23 cellular contexts compared by ENCODE assay signal in the genomic region with DNA sequence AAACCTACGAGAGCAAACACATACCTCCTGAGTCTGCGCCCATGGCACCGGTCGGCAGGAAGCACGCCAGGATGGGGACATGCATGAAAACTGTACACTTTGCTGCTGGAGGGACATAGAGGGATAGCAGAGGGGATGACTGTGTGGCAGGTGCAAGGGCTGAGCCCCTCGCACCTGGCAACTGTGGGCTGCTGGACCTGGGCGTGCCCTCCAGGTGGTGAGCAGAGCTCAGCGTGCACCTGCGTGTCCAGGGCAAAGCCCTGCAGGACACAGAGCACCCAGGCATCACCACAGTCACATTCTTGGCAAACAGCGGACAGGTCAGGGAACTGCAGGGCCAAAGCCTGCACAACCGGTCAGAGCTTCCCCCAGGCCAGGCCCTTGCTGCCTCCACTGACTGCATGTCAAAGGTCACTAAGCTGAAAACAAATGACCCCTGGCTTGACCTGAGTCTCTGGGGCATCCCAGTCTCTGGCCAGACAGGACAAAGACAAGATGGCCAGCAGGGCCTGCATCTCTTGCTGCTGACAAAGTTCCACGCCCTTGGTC. TPM values are rescaled to one million over a fixed set of nuclear protein-coding genes. Genes with fewer than 3 reads are reported as not detected.
A peak's percentile ranks its signal among the peaks of the same experiment; 100 is the strongest.
DNase-seq lines count a peak whose midpoint lies in the region; ATAC-seq and TF ChIP-seq lines count a peak whose summit lies in the region.
"Had no signal": no experiment of that assay in that cellular context is flagged by ENCODE, and none has a peak within 500 bp of the region (broad histone marks: within the 10 kb centered on the region; RNA-seq: fewer than 3 reads in every experiment).

No MANE protein-coding gene starts in this region.

- H3K36me3 Mint-ChIP-seq in mesothelial cell of epicardium: peaks cover 6% of the 10 kb centered on the region

- ATAC-seq in HG02938 (IDR thresholded peaks at IDR 0.05; ENCODE audit: unreplicated experiment): no peak

- no peak overlapping the region for H3K4me3 Mint-ChIP-seq in mesothelial cell of epicardium
- H3K4me3 Mint-ChIP-seq: CD4-positive, alpha-beta memory T cell had no signal

- H3K27ac Mint-ChIP-seq in mesothelial cell of epicardium: peak overlapping the region; percentile 72

- H3K27me3 Mint-ChIP-seq in mesothelial cell of epicardium (ENCODE audit: low read depth): no peaks in the 10 kb centered on the region
- H3K27me3 Mint-ChIP-seq: CD4-positive, alpha-beta memory T cell had no signal

- intact Hi-C loops in posterior vena cava (cut with DNase I): loop anchor here in 1 of 2 donors (10.0 kb wide), 1 partner anchor 138 kb away; the partner anchor contains the start of gene REX1BD

- H3K27ac ChIP-seq in VCaP: peak overlapping the region; percentile 89
- H3K27ac ChIP-seq: HL-60 had no signal

- TF ChIP-seq CTCF in VCaP (conservative IDR thresholded peaks at IDR 0.05) (peak; percentile 31; the same call in 1 of the 2 replicates), mesothelial cell of epicardium (IDR thresholded peaks at IDR 0.05; ENCODE audit: unreplicated experiment) (no peak)

- no peaks in the 10 kb centered on the region for H3K9me3 Mint-ChIP-seq in mesothelial cell of epicardium

- peaks cover 16% of the 10 kb centered on the region for H3K4me1 Mint-ChIP-seq in mesothelial cell of epicardium

- DNase-seq in COLO668 (lab: John Stamatoyannopoulos, UW; ENCODE audit: unreplicated experiment) (peak; percentile 71), ELF-1 (ENCODE audit: low read depth, low spot score) (peak; percentile 83), mesothelial cell of epicardium (ENCODE audit: low spot score in 2 of 2, unreplicated experiment in 2 of 2) (no peak), Kasumi-1 (lab: John Stamatoyannopoulos, UW) (no peak), posterior vena cava (ENCODE audit: low spot score) (no peak)
- DNase-seq: BE2C; CD4-positive, alpha-beta memory T cell; DMS79; HCEC 1CT; KG1; NCI-H1048; NCI-H1694 treated with DMSO at 0.1 percent for 48 hours; NCI-H2107; NCI-H526; NK-92 treated with Interleukin-12 subunit alpha and Interleukin-12 subunit beta, amount 100 ng/mL, for 24 hours; OCI-M1; RPMI8226 had no signal

RNA-seq across cellular contexts. Expression of gene ISYNA1, which starts 9.0 kb away (rescaled TPM):
- total RNA-seq in mesothelial cell of epicardium (795 to 833 TPM (median 826 TPM) in 3 replicates), posterior vena cava (10 to 100 TPM; 27.5 to 28.1 TPM)

RNA-seq across cellular contexts. Expression of gene SSBP4, which starts 27.7 kb away (rescaled TPM):
- total RNA-seq in mesothelial cell of epicardium (120 to 123 TPM (median 121 TPM) in 3 replicates), posterior vena cava (10 to 100 TPM; 54.4 to 56.9 TPM)

RNA-seq across cellular contexts. Expression of gene LRRC25, which starts 49.5 kb away (rescaled TPM):
- total RNA-seq in mesothelial cell of epicardium: 0.18 to 0.29 TPM in 2 of 3 replicates, not detected in the other
- 10 to 100 TPM in 1 of 2 donors, 1 to 10 TPM in 1; 6.8 to 16.8 TPM for total RNA-seq in posterior vena cava
- total RNA-seq: G401, MCF 10A, SK-MEL-5 had no signal

Comparison
In these comparisons a context has a peak if more than half of its experiments do, and no peak if none do; other contexts are left out.
1. DNase-seq: peak in COLO668 (single experiment) and ELF-1 (single experiment); none in mesothelial cell of epicardium (0 of 2), Kasumi-1 (0 of 2) and posterior vena cava (single experiment).
2. RNA of gene ISYNA1, which starts 9.0 kb away (total RNA-seq): 795 to 833 TPM in mesothelial cell of epicardium; 27.5 to 28.1 TPM in posterior vena cava; every median in the first group is over 10 times any median in the second.